13 cellular contexts compared by ENCODE assay signal in genomic region chr3:117645561-117646242, GRCh38.
DNase-seq lines count a peak whose midpoint lies in the region; ATAC-seq, FAIRE-seq and TF ChIP-seq lines count a peak whose summit lies in the region.
"Had no signal": no experiment of that assay in that cellular context is flagged by ENCODE, and none has a peak within 500 bp of the region (broad histone marks: within the 10 kb centered on the region; RNA-seq: fewer than 3 reads in every experiment).

No MANE protein-coding gene starts in this region.

- POLR2A ChIA-PET in GM12878 (lab: Charles Lee), result no interaction called here

- no peak overlapping the region for H3K4me3 ChIP-seq in GM12878
- no peak overlapping the region for H3K4me3 ChIP-seq in coronary artery

- DNase-seq in GM12878 (ENCODE audit: low read depth, low spot score), result no peak
- DNase-seq in coronary artery (ENCODE audit: low spot score), result no peak
- no peak for DNase-seq in NCI-H82 treated with DMSO at 0.1 percent for 48 hours (lab: John Stamatoyannopoulos, UW; ENCODE audit: unreplicated experiment)
- DNase-seq in SKM-1 treated with dmso at 0.1 percent for 144 hours (lab: John Stamatoyannopoulos, UW; ENCODE audit: unreplicated experiment), result no peak
- no peak for DNase-seq in activated CD8-positive, alpha-beta memory T cell treated with anti-CD3 and anti-CD28 coated beads, Interleukin-2, amount 50 U/mL, for 48 hours
- DNase-seq: activated CD8-positive, alpha-beta memory T cell treated with anti-CD3 and anti-CD28 coated beads for 24 hours; GOT3; T-helper 2 cell had no signal

- H3K27ac ChIP-seq in GM12878 (ENCODE audit: control insufficient read depth, insufficient read depth), result no peak overlapping the region
- H3K27ac ChIP-seq in coronary artery, result no peak overlapping the region
- H3K27ac ChIP-seq: neutrophil had no signal

- 29% methylated on average over 4 of the region's 4 CpGs for WGBS in GM12878 (ENCODE audit: insufficient coverage, insufficient replicate concordance, low lambda C conversion rate, missing lambda C conversion rate)

- RAD21 ChIA-PET in GM12878 (lab: Charles Lee; ENCODE audit: unreplicated experiment), result no interaction called here

- no peak for TF ChIP-seq RAD21 in GM12878 (IDR thresholded peaks at IDR 0.05; ENCODE audit: insufficient read depth, low read depth, low read length)

- in situ Hi-C loops in GM12878 (cut with MboI), result no loop called here

- H3K9ac ChIP-seq in GM12878 (ENCODE audit: control insufficient read depth, insufficient read depth, low read length), result no peak overlapping the region

- CTCF ChIA-PET in GM12878 (lab: Yijun Ruan, JAX), result no interaction called here

- ATAC-seq in GM18499 (IDR thresholded peaks at IDR 0.05; ENCODE audit: insufficient read depth, unreplicated experiment) (peak; percentile 66), GM19397 (IDR thresholded peaks at IDR 0.05; ENCODE audit: unreplicated experiment) (peak; percentile 69), HG03196 (IDR thresholded peaks at IDR 0.05; ENCODE audit: unreplicated experiment) (peak; percentile 94), GM12878 (peak; percentile 74)
- ATAC-seq: left lobe of liver had no signal

- no peak for TF ChIP-seq POLR2A in GM12878 (IDR thresholded peaks at IDR 0.05; ENCODE audit: low read depth, low read length)

- H3K79me2 ChIP-seq in GM12878 (ENCODE audit: control insufficient read depth, insufficient read depth, low read length), result no peaks in the 10 kb centered on the region

- no peaks in the 10 kb centered on the region; a peak in 1 of 4 replicates for H3K27me3 ChIP-seq in GM12878 (replicated peaks in 1 of 2; ENCODE audit: control insufficient read depth in 2 of 2, insufficient read depth in 2 of 2, low read length in 1 of 2)
- H3K27me3 ChIP-seq: neutrophil had no signal

- H3K9me3 ChIP-seq in GM12878 (replicated peaks; ENCODE audit: control insufficient read depth, insufficient read depth, low read length), result no peaks in the 10 kb centered on the region
- H3K9me3 ChIP-seq: neutrophil had no signal

- no TSS peak for BruUV-seq in GM12878 (replicated peaks; lab: Mats Ljungman, UMichigan)

- TF ChIP-seq CTCF in GM12878 (IDR thresholded peaks at IDR 0.05 in 2 of 3, conservative IDR thresholded peaks at IDR 0.05 in 1 of 3; ENCODE audit: control insufficient read depth in 2 of 3, extremely low read depth in 1 of 3, insufficient read depth in 1 of 3, low read depth in 3 of 3, low read length in 3 of 3) (no peak), coronary artery (IDR thresholded peaks at IDR 0.05) (no peak)

- TF ChIP-seq EP300 in GM12878 (IDR thresholded peaks at IDR 0.05; ENCODE audit: borderline replicate concordance in 1 of 2, control insufficient read depth in 1 of 2, low read depth in 2 of 2, low read length in 2 of 2), result no peak

- SMC1A ChIA-PET in GM12878 (lab: Charles Lee; ENCODE audit: uncharacterized antibody, unreplicated experiment), result interaction anchor here (1.2 kb wide), 1 partner anchor 9 kb away, joined by 3 read pairs; no protein-coding TSS in a partner anchor

- intact Hi-C loops in GM12878 (cut with micrococcal nuclease; ENCODE audit: unreplicated experiment), result no loop called here

- no peak overlapping the region for H3K4me2 ChIP-seq in GM12878 (ENCODE audit: control insufficient read depth, insufficient read depth)

- H2AFZ ChIP-seq in GM12878 (ENCODE audit: control insufficient read depth, low read depth, low read length), result no peak overlapping the region

- FAIRE-seq in GM12878 (lab: Jason Lieb, UNC), result no peak

- no peaks in the 10 kb centered on the region for H3K36me3 ChIP-seq in GM12878 (ENCODE audit: control insufficient read depth in 2 of 2, insufficient read depth in 2 of 2, low read length in 1 of 2)
- H3K36me3 ChIP-seq: neutrophil had no signal

- no peaks in the 10 kb centered on the region for H3K4me1 ChIP-seq in GM12878 (ENCODE audit: control insufficient read depth, insufficient read depth, low read length)

- H4K20me1 ChIP-seq in GM12878 (ENCODE audit: control insufficient read depth, insufficient read depth), result no peaks in the 10 kb centered on the region

TF ChIP-seq in GM12878, 131 proteins besides CTCF, POLR2A, EP300 and RAD21:
- TF ChIP-seq E2F4 (IDR thresholded peaks at IDR 0.05; ENCODE audit: low read depth, low read length), result no peak
- no peak for TF ChIP-seq KDM1A (IDR thresholded peaks at IDR 0.05; ENCODE audit: borderline replicate concordance)
- no peak for TF ChIP-seq ZNF24 (IDR thresholded peaks at IDR 0.05)
- TF ChIP-seq SMAD1 (IDR thresholded peaks at IDR 0.05; ENCODE audit: low read depth, partially characterized antibody), result no peak
- TF ChIP-seq SP1 (IDR thresholded peaks at IDR 0.05; ENCODE audit: low read depth, low read length), result no peak
- TF ChIP-seq SUPT20H (IDR thresholded peaks at IDR 0.05; ENCODE audit: borderline replicate concordance, control insufficient read depth, low read depth, low read length), result no peak
- no peak for TF ChIP-seq ELK1 (IDR thresholded peaks at IDR 0.05; ENCODE audit: low read depth, low read length)
- no peak for TF ChIP-seq TBL1XR1 (IDR thresholded peaks at IDR 0.05; ENCODE audit: low read depth, low read length)
- TF ChIP-seq NFYA (IDR thresholded peaks at IDR 0.05; ENCODE audit: borderline replicate concordance, low read depth, low read length), result no peak
- TF ChIP-seq RAD51 (IDR thresholded peaks at IDR 0.05), result no peak
- no peak for TF ChIP-seq EGR1 (IDR thresholded peaks at IDR 0.05; ENCODE audit: borderline replicate concordance in 1 of 2, low read depth in 2 of 2, low read length in 2 of 2)
- TF ChIP-seq WRNIP1 (IDR thresholded peaks at IDR 0.05; ENCODE audit: borderline replicate concordance, low read depth, low read length), result no peak
- TF ChIP-seq RELA (IDR thresholded peaks at IDR 0.05; ENCODE audit: borderline replicate concordance, partially characterized antibody), result no peak
- TF ChIP-seq SIX5 (IDR thresholded peaks at IDR 0.05; ENCODE audit: low read depth, low read length, severe bottlenecking), result no peak
- no peak for TF ChIP-seq SREBF2 (IDR thresholded peaks at IDR 0.05; ENCODE audit: low read length)
- no peak for TF ChIP-seq ZBTB33 (IDR thresholded peaks at IDR 0.05)
- TF ChIP-seq CBFB (IDR thresholded peaks at IDR 0.05; ENCODE audit: low read depth), result no peak
- no peak for TF ChIP-seq CREM (IDR thresholded peaks at IDR 0.05; ENCODE audit: low read depth)
- TF ChIP-seq TCF7 (IDR thresholded peaks at IDR 0.05; ENCODE audit: borderline replicate concordance), result no peak
- TF ChIP-seq CHD2 (IDR thresholded peaks at IDR 0.05; ENCODE audit: borderline replicate concordance, low read depth, low read length), result no peak
